ENCODE assay signal across 8 cellular contexts in the genomic region with DNA sequence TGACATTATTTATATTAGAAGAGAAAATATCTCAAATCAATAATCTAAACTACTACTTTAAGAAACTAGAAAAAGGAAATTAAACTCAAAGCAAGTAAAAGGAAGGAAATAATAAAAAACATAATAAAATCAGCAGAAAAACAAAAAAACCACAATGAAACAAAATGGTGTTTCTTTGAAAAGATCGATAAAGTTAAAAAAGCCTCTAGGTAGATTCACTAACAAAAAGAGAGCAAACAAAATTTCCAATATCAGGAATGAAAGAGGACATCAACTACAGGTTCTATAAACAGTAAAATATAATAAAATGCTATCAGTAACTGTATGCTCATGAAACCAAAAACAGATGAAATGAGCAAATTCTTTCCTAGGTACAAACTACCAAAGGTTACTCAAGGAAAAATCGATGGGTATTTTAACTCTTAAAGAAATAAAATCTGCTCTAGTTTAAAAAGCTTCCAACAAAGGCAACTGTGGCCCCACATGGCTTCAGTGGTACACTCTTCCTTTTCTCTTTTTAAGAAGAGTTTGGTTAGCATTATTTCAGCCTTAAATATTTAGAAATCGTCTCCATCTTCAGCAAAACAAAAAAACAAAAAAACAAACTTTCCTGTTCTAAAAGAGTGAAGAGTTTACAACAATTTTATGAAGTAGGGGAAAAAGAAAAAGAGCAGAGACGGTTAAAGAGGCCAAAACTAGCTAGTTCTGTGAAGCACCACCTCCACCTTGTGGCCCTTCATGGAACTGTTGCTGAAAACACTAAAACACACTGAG.
DNase-seq lines count a peak whose midpoint lies in the region; ATAC-seq and TF ChIP-seq lines count a peak whose summit lies in the region.

No MANE protein-coding gene starts in this region.

- intact Hi-C loops in dorsolateral prefrontal cortex (cut with DNase I) = loop anchor here (2.0 to 10.0 kb wide), 5 partner anchors 280 to 487 kb away; no protein-coding TSS in a partner anchor

- peak; percentile 95 for TF ChIP-seq CTCF in AG09319 (IDR thresholded peaks at IDR 0.05; ENCODE audit: low read depth, low read length)
- TF ChIP-seq CTCF in GM20000 (IDR thresholded peaks at IDR 0.05; ENCODE audit: extremely low read depth, missing control alignments) = peak; percentile 80
- TF ChIP-seq CTCF in dorsolateral prefrontal cortex (IDR thresholded peaks at IDR 0.05 in 54 of 56, conservative IDR thresholded peaks at IDR 0.05 in 2 of 56; ENCODE audit: low read depth in 1 of 56, partially characterized antibody in 56 of 56) = peak; percentile 91 to 99 (median 97)

- no peaks in the 10 kb centered on the region for H3K27me3 ChIP-seq in dorsolateral prefrontal cortex

- no peak overlapping the region for H3K4me3 ChIP-seq in dorsolateral prefrontal cortex

- no peak for ATAC-seq in GM21367 (IDR thresholded peaks at IDR 0.05; ENCODE audit: unreplicated experiment)

- peak; percentile 23 for DNase-seq in AG09319 (ENCODE audit: extremely low read depth, low read depth)
- peak; percentile 47 for DNase-seq in GM20000 (ENCODE audit: low spot score)
- DNase-seq in NCI-H69 (lab: John Stamatoyannopoulos, UW) = peak; percentile 69
- peak; percentile 61 to 70 for DNase-seq in activated CD4-positive, alpha-beta T cell treated with anti-CD3 and anti-CD28 coated beads, Interleukin-2, amount 50 U/mL, for 4 hours
- DNase-seq in dorsolateral prefrontal cortex = peak in 7 of 10 donors; percentile 34 to 77 (median 55)
- peak; percentile 86 for DNase-seq in medulla oblongata (ENCODE audit: extremely low spot score)
- peak; percentile 51 for DNase-seq in stimulated activated CD8-positive, alpha-beta memory T cell treated with anti-CD3 and anti-CD28 coated beads, Interleukin-4, amount 100 ng/mL, for 24 hours (ENCODE audit: low read depth)

- peak overlapping the region in 7 of 59 donors; percentile 1 to 48 (median 37) for H3K27ac ChIP-seq in dorsolateral prefrontal cortex

Comparison
In these comparisons a context has a peak if more than half of its experiments do, and no peak if none do; other contexts are left out.
1. DNase-seq: peak in every context shown above with its lines; median percentile 86 in medulla oblongata; 69 in NCI-H69; 66 in activated CD4-positive, alpha-beta T cell treated with anti-CD3 and anti-CD28 coated beads, Interleukin-2, amount 50 U/mL, for 4 hours; 55 in dorsolateral prefrontal cortex; 51 in stimulated activated CD8-positive, alpha-beta memory T cell treated with anti-CD3 and anti-CD28 coated beads, Interleukin-4, amount 100 ng/mL, for 24 hours; 47 in GM20000; 23 in AG09319.